ENCODE assay signal across 1 cellular context in the genomic region with DNA sequence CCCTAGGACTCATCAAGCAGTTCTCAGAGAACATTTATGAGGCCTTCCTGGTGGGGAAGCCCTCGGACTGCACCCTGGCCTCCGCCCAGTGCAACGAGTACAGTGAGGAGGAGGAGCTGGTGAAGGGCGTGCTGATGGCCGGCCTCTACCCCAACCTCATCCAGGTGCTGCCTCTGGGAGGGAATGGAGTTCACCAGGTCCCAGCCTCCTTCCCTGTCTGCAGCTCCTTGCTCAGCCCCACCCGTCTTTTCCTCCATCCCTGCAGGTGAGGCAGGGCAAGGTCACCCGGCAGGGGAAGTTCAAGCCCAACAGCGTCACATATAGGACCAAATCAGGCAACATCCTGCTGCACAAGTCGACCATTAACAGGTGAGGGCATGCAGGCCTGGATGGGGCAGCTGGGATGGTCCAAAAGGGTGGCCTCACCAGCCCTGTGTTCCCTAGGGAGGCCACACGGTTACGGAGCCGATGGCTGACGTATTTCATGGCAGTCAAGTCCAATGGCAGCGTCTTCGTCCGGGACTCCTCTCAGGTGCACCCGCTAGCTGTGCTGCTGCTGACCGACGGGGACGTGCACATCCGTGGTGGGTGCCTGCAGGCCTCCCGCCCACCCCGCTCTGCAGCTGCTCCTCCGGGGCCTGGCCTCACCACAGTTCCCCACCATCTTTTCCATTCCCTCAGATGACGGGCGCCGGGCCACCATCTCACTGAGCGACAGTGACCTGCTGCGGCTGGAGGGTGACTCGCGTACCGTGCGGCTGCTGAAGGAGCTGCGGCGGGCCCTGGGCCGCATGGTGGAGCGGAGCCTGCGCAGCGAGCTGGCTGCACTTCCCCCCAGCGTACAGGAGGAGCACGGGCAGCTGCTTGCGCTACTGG.
TF ChIP-seq lines count a peak whose summit lies in the region.

No MANE protein-coding gene starts in this region.

TF ChIP-seq in GM12878, 131 proteins besides CTCF, POLR2A, EP300 and RAD21:
- TF ChIP-seq POLR2AphosphoS5 (IDR thresholded peaks at IDR 0.05; ENCODE audit: low read length), result 0 out of 2 replicates have a peak, but pooled peaks have one; percentile 4
- TF ChIP-seq, protein P1, sequence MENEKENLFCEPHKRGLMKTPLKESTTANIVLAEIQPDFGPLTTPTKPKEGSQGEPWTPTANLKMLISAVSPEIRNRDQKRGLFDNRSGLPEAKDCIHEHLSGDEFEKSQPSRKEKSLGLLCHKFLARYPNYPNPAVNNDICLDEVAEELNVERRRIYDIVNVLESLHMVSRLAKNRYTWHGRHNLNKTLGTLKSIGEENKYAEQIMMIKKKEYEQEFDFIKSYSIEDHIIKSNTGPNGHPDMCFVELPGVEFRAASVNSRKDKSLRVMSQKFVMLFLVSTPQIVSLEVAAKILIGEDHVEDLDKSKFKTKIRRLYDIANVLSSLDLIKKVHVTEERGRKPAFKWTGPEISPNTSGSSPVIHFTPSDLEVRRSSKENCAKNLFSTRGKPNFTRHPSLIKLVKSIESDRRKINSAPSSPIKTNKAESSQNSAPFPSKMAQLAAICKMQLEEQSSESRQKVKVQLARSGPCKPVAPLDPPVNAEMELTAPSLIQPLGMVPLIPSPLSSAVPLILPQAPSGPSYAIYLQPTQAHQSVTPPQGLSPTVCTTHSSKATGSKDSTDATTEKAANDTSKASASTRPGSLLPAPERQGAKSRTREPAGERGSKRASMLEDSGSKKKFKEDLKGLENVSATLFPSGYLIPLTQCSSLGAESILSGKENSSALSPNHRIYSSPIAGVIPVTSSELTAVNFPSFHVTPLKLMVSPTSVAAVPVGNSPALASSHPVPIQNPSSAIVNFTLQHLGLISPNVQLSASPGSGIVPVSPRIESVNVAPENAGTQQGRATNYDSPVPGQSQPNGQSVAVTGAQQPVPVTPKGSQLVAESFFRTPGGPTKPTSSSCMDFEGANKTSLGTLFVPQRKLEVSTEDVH (IDR thresholded peaks at IDR 0.05; ENCODE audit: low read depth, partially characterized antibody), result no peak
